Comparison of ENCODE assay signal across 1 cellular context in the genomic region with DNA sequence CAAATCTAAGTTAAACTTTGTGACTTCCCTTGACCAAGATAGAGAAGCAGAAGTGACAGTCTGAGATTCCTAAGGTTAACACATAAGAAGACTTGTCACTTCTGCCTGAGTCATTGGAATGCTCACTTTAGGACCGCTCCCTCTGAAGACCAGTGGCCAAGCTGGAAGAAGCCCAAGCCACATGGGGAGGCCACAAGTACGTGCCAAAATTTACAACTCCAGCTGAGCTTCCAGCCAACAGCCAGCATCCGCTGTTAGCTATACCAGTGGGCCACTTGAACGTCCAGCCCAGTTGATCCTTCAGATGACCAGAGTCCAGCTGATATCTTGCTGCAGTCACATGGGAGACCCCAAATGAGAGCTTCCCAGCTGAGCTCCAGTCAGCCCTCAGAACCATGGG.
TF ChIP-seq lines count a peak whose summit lies in the region.

No MANE protein-coding gene starts in this region.

TF ChIP-seq in HepG2, 621 proteins besides CTCF, POLR2A, EP300 and RAD21:
- TF ChIP-seq ZNF382 (CRISPR knock-in tag; IDR thresholded peaks at IDR 0.05; ENCODE audit: borderline replicate concordance), result no peak
- TF ChIP-seq ZFP62 (CRISPR knock-in tag; IDR thresholded peaks at IDR 0.05), result no peak
- TF ChIP-seq, protein P1, sequence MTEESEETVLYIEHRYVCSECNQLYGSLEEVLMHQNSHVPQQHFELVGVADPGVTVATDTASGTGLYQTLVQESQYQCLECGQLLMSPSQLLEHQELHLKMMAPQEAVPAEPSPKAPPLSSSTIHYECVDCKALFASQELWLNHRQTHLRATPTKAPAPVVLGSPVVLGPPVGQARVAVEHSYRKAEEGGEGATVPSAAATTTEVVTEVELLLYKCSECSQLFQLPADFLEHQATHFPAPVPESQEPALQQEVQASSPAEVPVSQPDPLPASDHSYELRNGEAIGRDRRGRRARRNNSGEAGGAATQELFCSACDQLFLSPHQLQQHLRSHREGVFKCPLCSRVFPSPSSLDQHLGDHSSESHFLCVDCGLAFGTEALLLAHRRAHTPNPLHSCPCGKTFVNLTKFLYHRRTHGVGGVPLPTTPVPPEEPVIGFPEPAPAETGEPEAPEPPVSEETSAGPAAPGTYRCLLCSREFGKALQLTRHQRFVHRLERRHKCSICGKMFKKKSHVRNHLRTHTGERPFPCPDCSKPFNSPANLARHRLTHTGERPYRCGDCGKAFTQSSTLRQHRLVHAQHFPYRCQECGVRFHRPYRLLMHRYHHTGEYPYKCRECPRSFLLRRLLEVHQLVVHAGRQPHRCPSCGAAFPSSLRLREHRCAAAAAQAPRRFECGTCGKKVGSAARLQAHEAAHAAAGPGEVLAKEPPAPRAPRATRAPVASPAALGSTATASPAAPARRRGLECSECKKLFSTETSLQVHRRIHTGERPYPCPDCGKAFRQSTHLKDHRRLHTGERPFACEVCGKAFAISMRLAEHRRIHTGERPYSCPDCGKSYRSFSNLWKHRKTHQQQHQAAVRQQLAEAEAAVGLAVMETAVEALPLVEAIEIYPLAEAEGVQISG (CRISPR knock-in tag; IDR thresholded peaks at IDR 0.05), result no peak
- no peak for TF ChIP-seq ZNF160 (CRISPR knock-in tag; IDR thresholded peaks at IDR 0.05)
- TF ChIP-seq MXI1 (IDR thresholded peaks at IDR 0.05; ENCODE audit: borderline replicate concordance, low read depth, low read length), result no peak
- TF ChIP-seq HES4 (CRISPR knock-in tag; IDR thresholded peaks at IDR 0.05; ENCODE audit: borderline replicate concordance), result no peak
- no peak for TF ChIP-seq ZSCAN30 (CRISPR knock-in tag; IDR thresholded peaks at IDR 0.05)
- TF ChIP-seq AGO2 (optimal IDR thresholded peaks at IDR 0.05; ENCODE audit: low read depth, low read length), result no peak
- TF ChIP-seq POGZ (CRISPR knock-in tag; IDR thresholded peaks at IDR 0.05), result no peak
- no peak for TF ChIP-seq MED13 (CRISPR knock-in tag; IDR thresholded peaks at IDR 0.05)
- TF ChIP-seq, protein P2, sequence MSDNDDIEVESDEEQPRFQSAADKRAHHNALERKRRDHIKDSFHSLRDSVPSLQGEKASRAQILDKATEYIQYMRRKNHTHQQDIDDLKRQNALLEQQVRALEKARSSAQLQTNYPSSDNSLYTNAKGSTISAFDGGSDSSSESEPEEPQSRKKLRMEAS (IDR thresholded peaks at IDR 0.05), result no peak
- TF ChIP-seq, protein P3, sequence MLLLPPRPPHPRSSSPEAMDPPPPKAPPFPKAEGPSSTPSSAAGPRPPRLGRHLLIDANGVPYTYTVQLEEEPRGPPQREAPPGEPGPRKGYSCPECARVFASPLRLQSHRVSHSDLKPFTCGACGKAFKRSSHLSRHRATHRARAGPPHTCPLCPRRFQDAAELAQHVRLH (CRISPR knock-in tag; IDR thresholded peaks at IDR 0.05; ENCODE audit: borderline replicate concordance, low read depth), result no peak
- no peak for TF ChIP-seq SAP130 (CRISPR knock-in tag; IDR thresholded peaks at IDR 0.05; ENCODE audit: low read depth)
- TF ChIP-seq, protein P4, sequence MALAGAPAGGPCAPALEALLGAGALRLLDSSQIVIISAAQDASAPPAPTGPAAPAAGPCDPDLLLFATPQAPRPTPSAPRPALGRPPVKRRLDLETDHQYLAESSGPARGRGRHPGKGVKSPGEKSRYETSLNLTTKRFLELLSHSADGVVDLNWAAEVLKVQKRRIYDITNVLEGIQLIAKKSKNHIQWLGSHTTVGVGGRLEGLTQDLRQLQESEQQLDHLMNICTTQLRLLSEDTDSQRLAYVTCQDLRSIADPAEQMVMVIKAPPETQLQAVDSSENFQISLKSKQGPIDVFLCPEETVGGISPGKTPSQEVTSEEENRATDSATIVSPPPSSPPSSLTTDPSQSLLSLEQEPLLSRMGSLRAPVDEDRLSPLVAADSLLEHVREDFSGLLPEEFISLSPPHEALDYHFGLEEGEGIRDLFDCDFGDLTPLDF (CRISPR knock-in tag; IDR thresholded peaks at IDR 0.05), result no peak
- no peak for TF ChIP-seq SOX13 (IDR thresholded peaks at IDR 0.05)
- no peak for TF ChIP-seq SOX13 (CRISPR knock-in tag; conservative IDR thresholded peaks at IDR 0.05 in 1 of 2, IDR thresholded peaks at IDR 0.05 in 1 of 2)
- TF ChIP-seq, protein P5, sequence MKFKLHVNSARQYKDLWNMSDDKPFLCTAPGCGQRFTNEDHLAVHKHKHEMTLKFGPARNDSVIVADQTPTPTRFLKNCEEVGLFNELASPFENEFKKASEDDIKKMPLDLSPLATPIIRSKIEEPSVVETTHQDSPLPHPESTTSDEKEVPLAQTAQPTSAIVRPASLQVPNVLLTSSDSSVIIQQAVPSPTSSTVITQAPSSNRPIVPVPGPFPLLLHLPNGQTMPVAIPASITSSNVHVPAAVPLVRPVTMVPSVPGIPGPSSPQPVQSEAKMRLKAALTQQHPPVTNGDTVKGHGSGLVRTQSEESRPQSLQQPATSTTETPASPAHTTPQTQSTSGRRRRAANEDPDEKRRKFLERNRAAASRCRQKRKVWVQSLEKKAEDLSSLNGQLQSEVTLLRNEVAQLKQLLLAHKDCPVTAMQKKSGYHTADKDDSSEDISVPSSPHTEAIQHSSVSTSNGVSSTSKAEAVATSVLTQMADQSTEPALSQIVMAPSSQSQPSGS (CRISPR knock-in tag; IDR thresholded peaks at IDR 0.05), result no peak
- TF ChIP-seq, protein P6, sequence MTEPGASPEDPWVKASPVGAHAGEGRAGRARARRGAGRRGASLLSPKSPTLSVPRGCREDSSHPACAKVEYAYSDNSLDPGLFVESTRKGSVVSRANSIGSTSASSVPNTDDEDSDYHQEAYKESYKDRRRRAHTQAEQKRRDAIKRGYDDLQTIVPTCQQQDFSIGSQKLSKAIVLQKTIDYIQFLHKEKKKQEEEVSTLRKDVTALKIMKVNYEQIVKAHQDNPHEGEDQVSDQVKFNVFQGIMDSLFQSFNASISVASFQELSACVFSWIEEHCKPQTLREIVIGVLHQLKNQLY (CRISPR knock-in tag; IDR thresholded peaks at IDR 0.05), result no peak
- TF ChIP-seq ZNF792 (CRISPR knock-in tag; IDR thresholded peaks at IDR 0.05), result no peak
